In the genomic region with DNA sequence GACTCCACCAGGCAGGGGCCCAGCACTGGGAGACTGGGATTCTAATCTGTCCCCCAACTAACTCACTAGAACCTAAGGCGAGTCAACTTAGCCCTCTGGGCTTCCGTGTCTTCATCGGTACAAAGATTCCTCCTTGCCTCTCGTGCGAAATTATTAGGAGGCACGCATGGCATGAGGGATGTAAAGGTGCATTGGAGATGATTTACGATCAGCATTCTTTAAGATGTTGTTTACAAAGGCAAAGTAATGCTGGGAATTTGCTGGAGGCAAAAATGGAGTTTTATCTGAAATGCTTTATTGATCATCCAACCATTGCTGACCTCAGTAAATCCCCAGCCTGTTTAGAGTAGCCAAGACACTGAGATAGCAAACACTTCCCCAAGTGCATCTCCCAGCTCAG, we compare ENCODE assay signal across 19 cellular contexts.
A peak's percentile ranks its signal among the peaks of the same experiment; 100 is the strongest.
DNase-seq lines count a peak whose midpoint lies in the region; TF ChIP-seq lines count a peak whose summit lies in the region.
"Had no signal": no experiment of that assay in that cellular context is flagged by ENCODE, and none has a peak within 500 bp of the region (broad histone marks: within the 10 kb centered on the region; RNA-seq: fewer than 3 reads in every experiment).

No MANE protein-coding gene starts in this region.

- peaks cover 10% of the 10 kb centered on the region; the same call in 1 of the 2 replicates for H3K9me3 ChIP-seq in Caco-2
- H3K9me3 ChIP-seq in HEK293 (ENCODE audit: control insufficient read depth, insufficient read depth, low read depth, low read length), result no peaks in the 10 kb centered on the region
- H3K9me3 ChIP-seq: BLaER1 had no signal

- POLR2A ChIA-PET in Caco-2 (lab: Charles Lee), result interaction anchor here (0.6 kb wide), 1 partner anchor 12 kb away, joined by 3 read pairs; no protein-coding TSS in a partner anchor
- POLR2A ChIA-PET in HEK293 (lab: Yijun Ruan, JAX), result no interaction called here

- H3K27me3 Mint-ChIP-seq in Caco-2 (ENCODE audit: insufficient read depth, unreplicated experiment) (no peaks in the 10 kb centered on the region), mesothelial cell of epicardium (ENCODE audit: low read depth) (no peaks in the 10 kb centered on the region), type B pancreatic cell (no peaks in the 10 kb centered on the region)
- H3K27me3 Mint-ChIP-seq: CD4-positive, CD25-positive, alpha-beta regulatory T cell had no signal

- H3K9me3 Mint-ChIP-seq in Caco-2 (ENCODE audit: unreplicated experiment) (no peaks in the 10 kb centered on the region), mesothelial cell of epicardium (peaks cover 9% of the 10 kb centered on the region), type B pancreatic cell (peaks cover 11% of the 10 kb centered on the region)
- H3K9me3 Mint-ChIP-seq: CD8-positive, alpha-beta T cell had no signal

- H3K4me3 Mint-ChIP-seq in Caco-2 (ENCODE audit: unreplicated experiment) (no peak overlapping the region), mesothelial cell of epicardium (no peak overlapping the region), type B pancreatic cell (no peak overlapping the region)
- H3K4me3 Mint-ChIP-seq: B cell; CD4-positive, CD25-positive, alpha-beta regulatory T cell; CD8-positive, alpha-beta T cell had no signal

- H3K36me3 ChIP-seq in Caco-2 (ENCODE audit: control insufficient read depth, insufficient read depth, low read length), result no peaks in the 10 kb centered on the region; the same call in 1 of the 2 replicates
- H3K36me3 ChIP-seq in HEK293 (ENCODE audit: control insufficient read depth in 2 of 2, insufficient read depth in 1 of 2, low read length in 2 of 2), result no peaks in the 10 kb centered on the region
- H3K36me3 ChIP-seq: BLaER1 had no signal

- H3K4me3 ChIP-seq in Caco-2 (ENCODE audit: low read depth, low read length) (no peak overlapping the region), HEK293 (ENCODE audit: low read depth, low read length) (no peak overlapping the region)
- H3K4me3 ChIP-seq: BLaER1 had no signal

- intact Hi-C loops in Caco-2 (cut with micrococcal nuclease; ENCODE audit: unreplicated experiment), result no loop called here

- DNase-seq in Caco-2 (peak; percentile 66 to 70), mesothelial cell of epicardium (ENCODE audit: low spot score in 2 of 2, unreplicated experiment in 2 of 2) (no peak), type B pancreatic cell (ENCODE audit: extremely low spot score, unreplicated experiment) (no peak), ureter (ENCODE audit: low spot score) (no peak)
- DNase-seq in activated CD4-positive, alpha-beta T cell treated with anti-CD3 and anti-CD28 coated beads for 1 hour, result no peak
- no peak for DNase-seq in activated naive CD4-positive, alpha-beta T cell treated with Interleukin-2 at 50 U/mL for 16 hours
- DNase-seq: CD4-positive, CD25-positive, alpha-beta regulatory T cell; CD8-positive, alpha-beta T cell; DMS 273 treated with DMSO at 0.1 percent for 48 hours; DMS79; EL; GF-D8; GOT3; HCEC 1CT had no signal

- no peaks in the 10 kb centered on the region for H3K27me3 ChIP-seq in Caco-2 (replicated peaks; ENCODE audit: control insufficient read depth, insufficient read depth, low read length)
- H3K27me3 ChIP-seq: BLaER1 had no signal

- H3K4me1 Mint-ChIP-seq in Caco-2 (ENCODE audit: low read depth, unreplicated experiment) (peaks cover 30% of the 10 kb centered on the region), mesothelial cell of epicardium (peaks cover 53% of the 10 kb centered on the region), type B pancreatic cell (ENCODE audit: unreplicated experiment) (peaks cover 16% of the 10 kb centered on the region)
- H3K4me1 Mint-ChIP-seq: B cell; CD4-positive, CD25-positive, alpha-beta regulatory T cell had no signal

- H3K27ac Mint-ChIP-seq in Caco-2 (ENCODE audit: unreplicated experiment) (peak overlapping the region; percentile 55), mesothelial cell of epicardium (peak overlapping the region; percentile 84), type B pancreatic cell (peak overlapping the region; percentile 61)
- H3K27ac Mint-ChIP-seq: B cell; CD4-positive, CD25-positive, alpha-beta regulatory T cell; CD8-positive, alpha-beta T cell had no signal

- no TSS peak for BruUV-seq in Caco-2 (replicated peaks; lab: Mats Ljungman, UMichigan)

- no peaks in the 10 kb centered on the region for H3K36me3 Mint-ChIP-seq in Caco-2 (ENCODE audit: insufficient read depth, unreplicated experiment)
- H3K36me3 Mint-ChIP-seq in mesothelial cell of epicardium, result peaks cover 5% of the 10 kb centered on the region
- no peaks in the 10 kb centered on the region for H3K36me3 Mint-ChIP-seq in type B pancreatic cell
- H3K36me3 Mint-ChIP-seq: CD4-positive, CD25-positive, alpha-beta regulatory T cell; CD8-positive, alpha-beta T cell had no signal

- H3K4me1 ChIP-seq in Caco-2 (peaks cover 44% of the 10 kb centered on the region), HEK293 (ENCODE audit: control insufficient read depth, insufficient read depth, low read length) (no peaks in the 10 kb centered on the region)
- H3K4me1 ChIP-seq: BLaER1 had no signal

- H3K27ac ChIP-seq in HEK293 (ENCODE audit: extremely low read depth, low read depth, low read length), result no peak overlapping the region
- H3K27ac ChIP-seq: 22Rv1, BLaER1, C4-2B had no signal

- CTCF ChIA-PET in Caco-2 (lab: Charles Lee) (no interaction called here), HEK293 (lab: Yijun Ruan, JAX) (interaction anchor here (2.1 kb wide), 1 partner anchor 14 kb away, joined by 7 read pairs; no protein-coding TSS in a partner anchor)

- no peak for TF ChIP-seq CTCF in Caco-2 (IDR thresholded peaks at IDR 0.05; ENCODE audit: insufficient read depth in 1 of 2, low read depth in 1 of 2, low read length in 1 of 2, severe bottlenecking in 1 of 2, unreplicated experiment in 1 of 2)
- no peak for TF ChIP-seq CTCF in HEK293 (tag by site-specific recombination; IDR thresholded peaks at IDR 0.05)
- TF ChIP-seq CTCF in mesothelial cell of epicardium (IDR thresholded peaks at IDR 0.05; ENCODE audit: unreplicated experiment), result no peak
- TF ChIP-seq CTCF in type B pancreatic cell (conservative IDR thresholded peaks at IDR 0.05), result no peak

TF ChIP-seq in HEK293, 187 proteins besides CTCF, POLR2A, EP300 and RAD21:
- TF ChIP-seq ZNF335 (tag by site-specific recombination; conservative IDR thresholded peaks at IDR 0.05) (no peak), KLF9 (tag by site-specific recombination; IDR thresholded peaks at IDR 0.05; ENCODE audit: low read depth) (no peak), ZNF2 (tag by site-specific recombination; IDR thresholded peaks at IDR 0.05) (no peak), MEIS1 (CRISPR knock-in tag; IDR thresholded peaks at IDR 0.05; ENCODE audit: borderline replicate concordance) (peak; percentile 26; the same call in 1 of the 2 replicates)
- TF ChIP-seq, protein P1, sequence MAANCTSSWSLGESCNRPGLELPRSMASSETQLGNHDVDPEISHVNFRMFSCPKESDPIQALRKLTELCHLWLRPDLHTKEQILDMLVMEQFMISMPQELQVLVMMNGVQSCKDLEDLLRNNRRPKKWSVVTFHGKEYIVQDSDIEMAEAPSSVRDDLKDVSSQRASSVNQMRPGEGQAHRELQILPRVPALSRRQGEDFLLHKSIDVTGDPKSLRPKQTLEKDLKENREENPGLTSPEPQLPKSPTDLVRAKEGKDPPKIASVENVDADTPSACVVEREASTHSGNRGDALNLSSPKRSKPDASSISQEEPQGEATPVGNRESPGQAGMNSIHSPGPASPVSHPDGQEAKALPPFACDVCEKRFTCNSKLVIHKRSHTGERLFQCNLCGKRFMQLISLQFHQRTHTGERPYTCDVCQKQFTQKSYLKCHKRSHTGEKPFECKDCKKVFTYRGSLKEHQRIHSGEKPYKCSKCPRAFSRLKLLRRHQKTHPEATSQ (tag by site-specific recombination; IDR thresholded peaks at IDR 0.05), result no peak

Comparison
In these comparisons a context has a peak if more than half of its experiments do, and no peak if none do; other contexts are left out.
1. DNase-seq: peak in Caco-2 (2 of 2); none in mesothelial cell of epicardium (0 of 2), type B pancreatic cell (single experiment), activated CD4-positive, alpha-beta T cell treated with anti-CD3 and anti-CD28 coated beads for 1 hour (single experiment), activated naive CD4-positive, alpha-beta T cell treated with Interleukin-2 at 50 U/mL for 16 hours (single experiment) and ureter (single experiment).
2. Peak in every context shown above with its lines, with median percentiles within 50 percentile points of each other: H3K27ac Mint-ChIP-seq.